Comparison of ENCODE assay signal across 10 cellular contexts in the genomic region with DNA sequence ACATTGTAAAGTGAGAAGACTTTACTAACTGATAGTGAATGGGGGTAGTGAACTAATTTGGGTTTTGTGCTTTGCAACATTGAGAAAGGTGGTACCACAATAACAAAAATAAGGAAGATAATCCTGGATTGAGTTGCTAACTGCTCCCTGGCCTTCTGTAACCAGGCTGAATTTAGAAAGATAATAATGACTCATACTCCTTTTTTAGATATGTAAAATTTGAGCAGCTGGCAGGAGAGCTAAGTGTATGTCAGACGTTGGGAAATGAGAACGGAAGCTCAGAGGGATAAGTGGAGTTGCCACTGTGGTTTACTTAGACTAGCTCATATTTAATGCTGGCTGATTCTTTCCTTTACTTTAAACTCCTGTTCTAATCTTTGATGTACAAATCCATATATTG. TPM values are rescaled to one million over a fixed set of nuclear protein-coding genes. Genes with fewer than 3 reads are reported as not detected.
DNase-seq lines count a peak whose midpoint lies in the region; ATAC-seq and TF ChIP-seq lines count a peak whose summit lies in the region.
"Had no signal": no experiment of that assay in that cellular context is flagged by ENCODE, and none has a peak within 500 bp of the region (broad histone marks: within the 10 kb centered on the region; RNA-seq: fewer than 3 reads in every experiment).

No MANE protein-coding gene starts in this region.

- intact Hi-C loops in psoas muscle (cut with DNase I) = loop anchor here in 1 of 2 donors (2.0 kb wide), 1 partner anchor 17 kb away; the partner anchor contains the start of gene TCAIM

- no peak overlapping the region for H3K9ac ChIP-seq in endocrine pancreas (ENCODE audit: control insufficient read depth, insufficient read depth, low read length)

- in situ Hi-C loops in G401 (cut with HindIII; ENCODE audit: low sequenced_read_pairs) = no loop called here

- H3K4me1 Mint-ChIP-seq in mesothelial cell of epicardium = peaks cover 7% of the 10 kb centered on the region

- peak overlapping the region; percentile 78 for H3K27ac ChIP-seq in psoas muscle
- H3K27ac ChIP-seq: neutrophil had no signal

- H3K9me3 Mint-ChIP-seq in mesothelial cell of epicardium = peaks cover 16% of the 10 kb centered on the region
- H3K9me3 Mint-ChIP-seq: activated naive CD4-positive, alpha-beta T cell treated with anti-CD3 and anti-CD28 coated beads, Interleukin-2, amount 50 U/mL, for 24 hours had no signal

- H3K36me3 ChIP-seq in endocrine pancreas (ENCODE audit: control insufficient read depth, insufficient read depth, low read length) (no peaks in the 10 kb centered on the region), psoas muscle (ENCODE audit: insufficient read depth in 1 of 2, low read depth in 1 of 2) (peaks cover 0 to 17% of the 10 kb centered on the region in 2 donors)

- H3K9me3 ChIP-seq in endocrine pancreas (ENCODE audit: control insufficient read depth, low read length) (no peaks in the 10 kb centered on the region), psoas muscle (peaks cover 7% of the 10 kb centered on the region)
- H3K9me3 ChIP-seq: neutrophil had no signal

- H3K27ac Mint-ChIP-seq in mesothelial cell of epicardium = no peak overlapping the region
- H3K27ac Mint-ChIP-seq: activated naive CD4-positive, alpha-beta T cell treated with anti-CD3 and anti-CD28 coated beads, Interleukin-2, amount 50 U/mL, for 24 hours had no signal

- H3K27me3 Mint-ChIP-seq in mesothelial cell of epicardium (ENCODE audit: low read depth) = no peaks in the 10 kb centered on the region
- H3K27me3 Mint-ChIP-seq: activated naive CD4-positive, alpha-beta T cell treated with anti-CD3 and anti-CD28 coated beads, Interleukin-2, amount 50 U/mL, for 24 hours had no signal

- H3K4me3 Mint-ChIP-seq in mesothelial cell of epicardium = no peak overlapping the region
- H3K4me3 Mint-ChIP-seq: activated naive CD4-positive, alpha-beta T cell treated with anti-CD3 and anti-CD28 coated beads, Interleukin-2, amount 50 U/mL, for 24 hours had no signal

- peak; percentile 49 for DNase-seq in G401 (ENCODE audit: low spot score)
- peak; percentile 43 for DNase-seq in NCI-H524 treated with DMSO at 0.1 percent for 48 hours (lab: John Stamatoyannopoulos, UW)
- no peak for DNase-seq in psoas muscle
- no peak for DNase-seq in stimulated activated naive CD8-positive, alpha-beta T cell treated with anti-CD3 and anti-CD28 coated beads, Interleukin-15, Interleukin-2, amounts not matched to agents 100 U/mL and 50 U/mL, for 24 hours
- DNase-seq in NCI-H1436 (lab: John Stamatoyannopoulos, UW) = no peak
- DNase-seq in mesothelial cell of epicardium (ENCODE audit: low spot score in 2 of 2, unreplicated experiment in 2 of 2) = no peak

- WGBS in psoas muscle, 3 donors = 8 to 13% (median 11%) methylated on average over 2 of the region's 2 CpGs

- H3K36me3 Mint-ChIP-seq in mesothelial cell of epicardium = peaks cover 22% of the 10 kb centered on the region

- TF ChIP-seq CTCF in psoas muscle (IDR thresholded peaks at IDR 0.05) = no peak
- TF ChIP-seq CTCF in mesothelial cell of epicardium (IDR thresholded peaks at IDR 0.05; ENCODE audit: unreplicated experiment) = no peak

- peak; percentile 96 to 99 (median 98) for ATAC-seq in psoas muscle
- ATAC-seq in stimulated activated naive CD8-positive, alpha-beta T cell treated with anti-CD3 and anti-CD28 coated beads, Interleukin-15, Interleukin-2, amounts not matched to agents 100 U/mL and 50 U/mL, for 24 hours = no peak
- ATAC-seq in GM18867 (IDR thresholded peaks at IDR 0.05; ENCODE audit: unreplicated experiment) = no peak

- H3K4me1 ChIP-seq in endocrine pancreas (ENCODE audit: control insufficient read depth, insufficient read depth, low read length) (peaks cover 7% of the 10 kb centered on the region), psoas muscle (peaks cover 27% of the 10 kb centered on the region)

- H3K4me3 ChIP-seq in endocrine pancreas (ENCODE audit: control insufficient read depth, insufficient read depth, low read length) = peak overlapping the region; percentile 9
- no peak overlapping the region for H3K4me3 ChIP-seq in psoas muscle

- H3K27me3 ChIP-seq in endocrine pancreas (ENCODE audit: control insufficient read depth, insufficient read depth, low read length) (no peaks in the 10 kb centered on the region), psoas muscle (ENCODE audit: insufficient read depth in 3 of 3, low read length in 2 of 3) (no peaks in the 10 kb centered on the region)
- H3K27me3 ChIP-seq: neutrophil had no signal

RNA-seq across cellular contexts. Expression of gene TCAIM, which starts 17.1 kb away (rescaled TPM):
- total RNA-seq in G401 (2014; rRNA removed; shearing (Covaris generic)) = 23.3 and 34.5 TPM in 2 replicates
- total RNA-seq in psoas muscle (10 to 100 TPM; 15.8 to 31.0 (median 19.6) TPM), mesothelial cell of epicardium (22.8 to 30.6 TPM (median 26.5 TPM) in 3 replicates)
- polyA plus RNA-seq in psoas muscle = 10 to 100 TPM; 13.3 to 26.4 (median 14.6) TPM

Comparison
In these comparisons a context has a peak if more than half of its experiments do, and no peak if none do; other contexts are left out.
1. DNase-seq: peak in G401 (single experiment) and NCI-H524 treated with DMSO at 0.1 percent for 48 hours (single experiment); none in psoas muscle (0 of 2), stimulated activated naive CD8-positive, alpha-beta T cell treated with anti-CD3 and anti-CD28 coated beads, Interleukin-15, Interleukin-2, amounts not matched to agents 100 U/mL and 50 U/mL, for 24 hours (single experiment), NCI-H1436 (single experiment) and mesothelial cell of epicardium (0 of 2).
2. ATAC-seq: peak in psoas muscle (4 of 4); none in stimulated activated naive CD8-positive, alpha-beta T cell treated with anti-CD3 and anti-CD28 coated beads, Interleukin-15, Interleukin-2, amounts not matched to agents 100 U/mL and 50 U/mL, for 24 hours (single experiment) and GM18867 (single experiment).